Comparison of ENCODE assay signal across 15 cellular contexts in the genomic region with DNA sequence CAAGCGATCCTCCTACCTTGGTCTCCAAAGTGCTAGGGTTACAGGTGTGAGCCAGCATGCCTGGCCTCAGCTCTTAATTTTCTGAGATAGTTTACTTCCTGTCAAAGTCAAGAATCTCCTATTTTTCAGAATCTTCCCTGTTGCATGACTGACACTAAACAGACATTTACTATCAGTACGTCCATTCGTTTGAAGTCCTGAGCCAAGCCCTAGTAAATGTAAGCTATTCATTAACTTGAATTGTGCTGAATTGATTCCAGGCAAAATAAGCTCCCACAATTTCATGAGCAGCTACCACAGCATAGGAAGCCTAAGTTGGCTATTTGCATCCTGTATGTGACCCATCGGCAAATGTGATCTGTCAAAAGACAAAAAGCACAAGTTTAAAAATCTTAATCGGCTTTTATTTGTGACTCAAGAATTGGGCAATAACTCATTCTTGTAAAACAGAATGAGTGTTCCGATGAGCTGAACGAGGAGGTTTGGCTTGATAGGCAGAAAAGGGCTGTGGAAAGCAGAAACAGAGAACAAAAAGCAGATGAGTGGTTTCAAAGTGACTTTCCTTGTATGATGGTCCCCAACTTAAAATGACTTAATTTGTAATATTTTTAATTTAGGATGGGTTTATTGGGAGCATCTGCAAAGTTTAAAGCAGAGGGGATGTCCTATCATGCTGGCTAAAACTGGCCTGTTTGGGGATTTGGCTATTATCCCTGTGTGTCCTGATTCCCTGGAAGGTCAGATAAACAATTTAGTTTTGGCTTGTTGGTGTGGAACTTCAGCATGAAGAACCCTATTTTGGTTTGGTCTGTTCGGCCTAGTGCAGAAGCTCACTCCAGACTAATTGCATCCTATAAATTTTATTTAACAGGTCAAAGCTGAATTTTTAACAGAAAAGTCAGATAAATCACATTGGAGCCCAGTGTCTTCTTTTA. TPM values are rescaled to one million over a fixed set of nuclear protein-coding genes. Genes with fewer than 3 reads are reported as not detected.
A peak's percentile ranks its signal among the peaks of the same experiment; 100 is the strongest.
DNase-seq lines count a peak whose midpoint lies in the region; ATAC-seq and TF ChIP-seq lines count a peak whose summit lies in the region.
"Had no signal": no experiment of that assay in that cellular context is flagged by ENCODE, and none has a peak within 500 bp of the region (broad histone marks: within the 10 kb centered on the region; RNA-seq: fewer than 3 reads in every experiment).

No MANE protein-coding gene starts in this region.

- H3K36me3 ChIP-seq in mucosa of descending colon (ENCODE audit: low read depth) (no peaks in the 10 kb centered on the region), neural progenitor cell (no peaks in the 10 kb centered on the region)

- no peak overlapping the region for H3K4me2 ChIP-seq in neural progenitor cell

- TF ChIP-seq CTCF in fibroblast of the aortic adventitia (IDR thresholded peaks at IDR 0.05; ENCODE audit: insufficient read depth, low read length) (no peak), mucosa of descending colon (IDR thresholded peaks at IDR 0.05) (no peak), neural progenitor cell (IDR thresholded peaks at IDR 0.05) (no peak), glutamatergic neuron (IDR thresholded peaks at IDR 0.05; ENCODE audit: partially characterized antibody, unreplicated experiment) (no peak)
- no peak for TF ChIP-seq CTCF in CD4-positive, alpha-beta T cell (IDR thresholded peaks at IDR 0.05)

- H3K4me1 ChIP-seq in mucosa of descending colon (ENCODE audit: low read depth) (peaks cover 24% of the 10 kb centered on the region), neural progenitor cell (peaks cover 8% of the 10 kb centered on the region)

- no peaks in the 10 kb centered on the region for H4K20me1 ChIP-seq in neural progenitor cell (ENCODE audit: low read depth)

- POLR2A ChIA-PET in CD4-positive, alpha-beta T cell (lab: Charles Lee) = interaction anchor here (0.7 kb wide), 1 partner anchor 55 kb away, joined by 3 read pairs; no protein-coding TSS in a partner anchor

- no peaks in the 10 kb centered on the region for H3K36me3 Mint-ChIP-seq in T-helper 17 cell (ENCODE audit: low read depth)
- no peaks in the 10 kb centered on the region for H3K36me3 Mint-ChIP-seq in neural progenitor cell
- no peaks in the 10 kb centered on the region for H3K36me3 Mint-ChIP-seq in glutamatergic neuron (ENCODE audit: unreplicated experiment)
- no peaks in the 10 kb centered on the region for H3K36me3 Mint-ChIP-seq in CD4-positive, alpha-beta T cell (ENCODE audit: low read depth)
- H3K36me3 Mint-ChIP-seq: activated naive CD4-positive, alpha-beta T cell treated with anti-CD3 and anti-CD28 coated beads, Interleukin-2, amount 50 U/mL, for 72 hours; naive B cell had no signal

- H3K9me3 ChIP-seq in T-helper 17 cell (ENCODE audit: control insufficient read depth, low read length, poor library complexity, severe bottlenecking) (no peaks in the 10 kb centered on the region), mucosa of descending colon (no peaks in the 10 kb centered on the region), neural progenitor cell (ENCODE audit: low read depth) (no peaks in the 10 kb centered on the region)
- H3K9me3 ChIP-seq in CD4-positive, alpha-beta T cell (ENCODE audit: control insufficient read depth, low read length) = no peaks in the 10 kb centered on the region
- H3K9me3 ChIP-seq: Caco-2 had no signal

- CTCF ChIA-PET in CD4-positive, alpha-beta T cell (lab: Charles Lee) = no interaction called here

- DNase-seq in AG08396 (ENCODE audit: low spot score) (peak; percentile 25), T-helper 17 cell (no peak), fibroblast of the aortic adventitia (ENCODE audit: low read depth) (peak; percentile 73), mucosa of descending colon (peak in 1 of 3 donors; percentile 51), neural progenitor cell (ENCODE audit: low spot score) (no peak), glutamatergic neuron (no peak)
- no peak for DNase-seq in CD4-positive, alpha-beta T cell
- DNase-seq: Caco-2; effector memory CD4-positive, alpha-beta T cell; naive B cell; NCI-H2029 treated with DMSO at 0.1 percent for 48 hours; NCI-H69 had no signal

- H3K4me3 Mint-ChIP-seq in T-helper 17 cell (no peak overlapping the region), neural progenitor cell (no peak overlapping the region), glutamatergic neuron (ENCODE audit: unreplicated experiment) (no peak overlapping the region)
- H3K4me3 Mint-ChIP-seq in CD4-positive, alpha-beta T cell = no peak overlapping the region
- H3K4me3 Mint-ChIP-seq: naive B cell had no signal

- no peak overlapping the region for H2AFZ ChIP-seq in neural progenitor cell (replicated peaks)

- H3K27me3 Mint-ChIP-seq in T-helper 17 cell (peaks cover 18% of the 10 kb centered on the region), neural progenitor cell (ENCODE audit: insufficient read depth, low read depth) (peaks cover 3% of the 10 kb centered on the region), glutamatergic neuron (ENCODE audit: unreplicated experiment) (no peaks in the 10 kb centered on the region)
- H3K27me3 Mint-ChIP-seq in CD4-positive, alpha-beta T cell = peaks cover 5% of the 10 kb centered on the region

- H3F3A ChIP-seq in neural progenitor cell (ENCODE audit: low read depth) = peaks cover 9% of the 10 kb centered on the region

- H3K4me3 ChIP-seq in fibroblast of the aortic adventitia (ENCODE audit: low read depth, low read length) = no peak overlapping the region
- no peak overlapping the region for H3K4me3 ChIP-seq in mucosa of descending colon
- H3K4me3 ChIP-seq in neural progenitor cell = no peak overlapping the region

- H3K4me1 Mint-ChIP-seq in T-helper 17 cell = no peaks in the 10 kb centered on the region
- peaks cover 5% of the 10 kb centered on the region for H3K4me1 Mint-ChIP-seq in neural progenitor cell
- H3K4me1 Mint-ChIP-seq in glutamatergic neuron (ENCODE audit: low read depth, unreplicated experiment) = no peaks in the 10 kb centered on the region
- H3K4me1 Mint-ChIP-seq in CD4-positive, alpha-beta T cell (ENCODE audit: low read depth) = no peaks in the 10 kb centered on the region
- H3K4me1 Mint-ChIP-seq: naive B cell had no signal

- no peaks in the 10 kb centered on the region for H3K79me2 ChIP-seq in neural progenitor cell (ENCODE audit: low read depth)

- no peak overlapping the region for H3K9ac ChIP-seq in neural progenitor cell

- H3K27me3 ChIP-seq in neural progenitor cell = no peaks in the 10 kb centered on the region
- H3K27me3 ChIP-seq in CD4-positive, alpha-beta T cell (ENCODE audit: control insufficient read depth, insufficient read depth, low read length) = no peaks in the 10 kb centered on the region

- ATAC-seq in T-helper 17 cell = no peak
- peak; percentile 94 for ATAC-seq in mucosa of descending colon
- no peak for ATAC-seq in CD4-positive, alpha-beta T cell (ENCODE audit: poor library complexity)
- no peak for ATAC-seq in HG03139 (IDR thresholded peaks at IDR 0.05; ENCODE audit: unreplicated experiment)
- ATAC-seq: activated naive CD4-positive, alpha-beta T cell treated with anti-CD3 and anti-CD28 coated beads, Interleukin-2, amount 50 U/mL, for 72 hours had no signal

- intact Hi-C loops in mucosa of descending colon (cut with DNase I, micrococcal nuclease) = no loop called here
- intact Hi-C loops in CD4-positive, alpha-beta T cell (cut with DNase I, micrococcal nuclease) = no loop called here

- H3K27ac Mint-ChIP-seq in T-helper 17 cell (peak overlapping the region; percentile 9), neural progenitor cell (no peak overlapping the region), glutamatergic neuron (ENCODE audit: unreplicated experiment) (no peak overlapping the region)
- H3K27ac Mint-ChIP-seq in CD4-positive, alpha-beta T cell = no peak overlapping the region
- H3K27ac Mint-ChIP-seq: naive B cell had no signal

- no peaks in the 10 kb centered on the region for H3K9me3 Mint-ChIP-seq in neural progenitor cell
- no peaks in the 10 kb centered on the region for H3K9me3 Mint-ChIP-seq in glutamatergic neuron (ENCODE audit: unreplicated experiment)
- no peaks in the 10 kb centered on the region for H3K9me3 Mint-ChIP-seq in CD4-positive, alpha-beta T cell
- H3K9me3 Mint-ChIP-seq: activated naive CD4-positive, alpha-beta T cell treated with anti-CD3 and anti-CD28 coated beads, Interleukin-2, amount 50 U/mL, for 72 hours; naive B cell had no signal

- H3K27ac ChIP-seq in neural progenitor cell = no peak overlapping the region
- no peak overlapping the region for H3K27ac ChIP-seq in CD4-positive, alpha-beta T cell (ENCODE audit: low read depth, low read length)

RNA-seq across cellular contexts. Expression of a gene that starts 14.2 kb away (rescaled TPM):
- total RNA-seq in T-helper 17 cell (under 1 TPM; 0.25 to 0.57 TPM), fibroblast of the aortic adventitia (ENCODE audit: low replicate concordance) (0.36 and 2.3 TPM in 2 replicates), mucosa of descending colon (10 to 100 TPM in 1 of 3 donors, 1 to 10 TPM in 2; 2.4 to 13.4 (median 3.4) TPM), neural progenitor cell (ENCODE audit: low replicate concordance) (0.86 and 1.8 TPM in 2 replicates), glutamatergic neuron (ENCODE audit: unreplicated experiment) (8.6 TPM)
- 1 to 10 TPM; 1.4 to 1.5 TPM for total RNA-seq in CD4-positive, alpha-beta T cell
- total RNA-seq: Caco-2 had no signal

RNA-seq across cellular contexts. Expression of a gene that starts 38.2 kb away (rescaled TPM):
- total RNA-seq in T-helper 17 cell = not detected
- 20.2 and 89.6 TPM in 2 replicates for total RNA-seq in fibroblast of the aortic adventitia (ENCODE audit: low replicate concordance)
- 100 to 1,000 TPM in 1 of 3 donors, 10 to 100 TPM in 2; 19.0 to 127 (median 44.2) TPM for total RNA-seq in mucosa of descending colon
- total RNA-seq in neural progenitor cell (ENCODE audit: low replicate concordance) = 0.22 TPM in 1 of 2 replicates, not detected in the other
- 37.7 TPM for total RNA-seq in glutamatergic neuron (ENCODE audit: unreplicated experiment)
- total RNA-seq in CD4-positive, alpha-beta T cell = not detected
- total RNA-seq: activated naive CD4-positive, alpha-beta T cell treated with anti-CD3 and anti-CD28 coated beads, Interleukin-2, amount 50 U/mL, for 72 hours; Caco-2; T-helper 1 cell treated with Interleukin-12 subunit alpha and Interleukin-12 subunit beta and Interleukin-4 antibody, amounts not matched to agents 30 ng/mL and 1 ng/mL, for 36 hours had no signal

RNA-seq across cellular contexts. Expression of a gene that starts 46.9 kb away (rescaled TPM):
- total RNA-seq in T-helper 17 cell (10 to 100 TPM; 16.7 to 20.3 TPM), fibroblast of the aortic adventitia (ENCODE audit: low replicate concordance) (18.0 and 24.0 TPM in 2 replicates), mucosa of descending colon (10 to 100 TPM; 36.9 to 48.6 (median 47.5) TPM), neural progenitor cell (ENCODE audit: low replicate concordance) (12.2 and 20.7 TPM in 2 replicates), glutamatergic neuron (ENCODE audit: unreplicated experiment) (70.6 TPM)
- total RNA-seq in CD4-positive, alpha-beta T cell = 10 to 100 TPM; 15.2 to 17.3 TPM

Comparison
In these comparisons a context has a peak if more than half of its experiments do, and no peak if none do; other contexts are left out.
1. DNase-seq: peak in AG08396 (single experiment) and fibroblast of the aortic adventitia (single experiment); none in T-helper 17 cell (0 of 3), neural progenitor cell (single experiment), glutamatergic neuron (single experiment) and CD4-positive, alpha-beta T cell (0 of 10).
2. RNA of a gene that starts 38.2 kb away (total RNA-seq): 20.2 to 89.6 TPM in fibroblast of the aortic adventitia, 19.0 to 127 TPM in mucosa of descending colon and 37.7 TPM in glutamatergic neuron (single experiment); not detected in T-helper 17 cell, 0.22 TPM in neural progenitor cell and not detected in CD4-positive, alpha-beta T cell; every median in the first group is over 10 times any median in the second.